2 cellular contexts compared by ENCODE assay signal in the genomic region with DNA sequence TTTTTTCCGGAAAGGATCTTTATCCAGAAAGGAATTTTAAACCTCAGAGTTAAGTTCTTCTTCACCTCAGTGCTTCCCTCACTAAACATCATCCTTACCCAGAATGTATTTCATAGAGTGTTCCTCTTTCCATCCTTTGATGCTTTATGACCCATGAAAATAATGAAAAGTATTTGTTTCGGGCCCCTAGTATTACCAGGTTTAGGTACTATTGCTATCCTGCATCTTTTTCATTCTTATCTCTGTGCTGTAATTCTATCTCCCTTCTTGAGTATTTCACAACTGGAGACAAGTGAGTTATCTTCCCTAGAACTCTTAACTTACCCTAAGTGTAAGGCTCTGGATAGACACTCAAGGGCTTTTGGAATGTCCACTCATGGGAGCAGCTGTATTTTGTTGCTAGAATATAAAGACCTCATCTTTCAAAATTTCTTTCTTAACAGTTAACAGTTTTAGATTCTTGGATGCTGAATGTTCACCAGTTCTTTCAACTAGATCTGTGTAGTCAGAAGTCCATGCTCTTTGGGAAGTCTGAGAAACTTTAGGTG.
TF ChIP-seq lines count a peak whose summit lies in the region.

No MANE protein-coding gene starts in this region.

TF ChIP-seq in GM23338, 12 proteins besides CTCF, POLR2A, EP300 and RAD21 (continues in another document):
- TF ChIP-seq ZNF331 (CRISPR knock-in tag; IDR thresholded peaks at IDR 0.05; ENCODE audit: low read depth): no peak
- TF ChIP-seq EZH2 (IDR thresholded peaks at IDR 0.05; ENCODE audit: low read depth, unreplicated experiment): no peak
- TF ChIP-seq JUNB (IDR thresholded peaks at IDR 0.05; ENCODE audit: unreplicated experiment): no peak
- TF ChIP-seq ETS1 (IDR thresholded peaks at IDR 0.05): no peak
- no peak for TF ChIP-seq STAT1 (IDR thresholded peaks at IDR 0.05; ENCODE audit: unreplicated experiment)
- TF ChIP-seq EZH2phosphoT487 (IDR thresholded peaks at IDR 0.05; ENCODE audit: unreplicated experiment): no peak
- TF ChIP-seq ZNF114 (CRISPR knock-in tag; IDR thresholded peaks at IDR 0.05): no peak
- TF ChIP-seq POLR2AphosphoS5 (IDR thresholded peaks at IDR 0.05; ENCODE audit: low read depth): no peak
- no peak for TF ChIP-seq CREB1 (CRISPR knock-in tag; IDR thresholded peaks at IDR 0.05; ENCODE audit: low read depth)
- TF ChIP-seq, protein P1, sequence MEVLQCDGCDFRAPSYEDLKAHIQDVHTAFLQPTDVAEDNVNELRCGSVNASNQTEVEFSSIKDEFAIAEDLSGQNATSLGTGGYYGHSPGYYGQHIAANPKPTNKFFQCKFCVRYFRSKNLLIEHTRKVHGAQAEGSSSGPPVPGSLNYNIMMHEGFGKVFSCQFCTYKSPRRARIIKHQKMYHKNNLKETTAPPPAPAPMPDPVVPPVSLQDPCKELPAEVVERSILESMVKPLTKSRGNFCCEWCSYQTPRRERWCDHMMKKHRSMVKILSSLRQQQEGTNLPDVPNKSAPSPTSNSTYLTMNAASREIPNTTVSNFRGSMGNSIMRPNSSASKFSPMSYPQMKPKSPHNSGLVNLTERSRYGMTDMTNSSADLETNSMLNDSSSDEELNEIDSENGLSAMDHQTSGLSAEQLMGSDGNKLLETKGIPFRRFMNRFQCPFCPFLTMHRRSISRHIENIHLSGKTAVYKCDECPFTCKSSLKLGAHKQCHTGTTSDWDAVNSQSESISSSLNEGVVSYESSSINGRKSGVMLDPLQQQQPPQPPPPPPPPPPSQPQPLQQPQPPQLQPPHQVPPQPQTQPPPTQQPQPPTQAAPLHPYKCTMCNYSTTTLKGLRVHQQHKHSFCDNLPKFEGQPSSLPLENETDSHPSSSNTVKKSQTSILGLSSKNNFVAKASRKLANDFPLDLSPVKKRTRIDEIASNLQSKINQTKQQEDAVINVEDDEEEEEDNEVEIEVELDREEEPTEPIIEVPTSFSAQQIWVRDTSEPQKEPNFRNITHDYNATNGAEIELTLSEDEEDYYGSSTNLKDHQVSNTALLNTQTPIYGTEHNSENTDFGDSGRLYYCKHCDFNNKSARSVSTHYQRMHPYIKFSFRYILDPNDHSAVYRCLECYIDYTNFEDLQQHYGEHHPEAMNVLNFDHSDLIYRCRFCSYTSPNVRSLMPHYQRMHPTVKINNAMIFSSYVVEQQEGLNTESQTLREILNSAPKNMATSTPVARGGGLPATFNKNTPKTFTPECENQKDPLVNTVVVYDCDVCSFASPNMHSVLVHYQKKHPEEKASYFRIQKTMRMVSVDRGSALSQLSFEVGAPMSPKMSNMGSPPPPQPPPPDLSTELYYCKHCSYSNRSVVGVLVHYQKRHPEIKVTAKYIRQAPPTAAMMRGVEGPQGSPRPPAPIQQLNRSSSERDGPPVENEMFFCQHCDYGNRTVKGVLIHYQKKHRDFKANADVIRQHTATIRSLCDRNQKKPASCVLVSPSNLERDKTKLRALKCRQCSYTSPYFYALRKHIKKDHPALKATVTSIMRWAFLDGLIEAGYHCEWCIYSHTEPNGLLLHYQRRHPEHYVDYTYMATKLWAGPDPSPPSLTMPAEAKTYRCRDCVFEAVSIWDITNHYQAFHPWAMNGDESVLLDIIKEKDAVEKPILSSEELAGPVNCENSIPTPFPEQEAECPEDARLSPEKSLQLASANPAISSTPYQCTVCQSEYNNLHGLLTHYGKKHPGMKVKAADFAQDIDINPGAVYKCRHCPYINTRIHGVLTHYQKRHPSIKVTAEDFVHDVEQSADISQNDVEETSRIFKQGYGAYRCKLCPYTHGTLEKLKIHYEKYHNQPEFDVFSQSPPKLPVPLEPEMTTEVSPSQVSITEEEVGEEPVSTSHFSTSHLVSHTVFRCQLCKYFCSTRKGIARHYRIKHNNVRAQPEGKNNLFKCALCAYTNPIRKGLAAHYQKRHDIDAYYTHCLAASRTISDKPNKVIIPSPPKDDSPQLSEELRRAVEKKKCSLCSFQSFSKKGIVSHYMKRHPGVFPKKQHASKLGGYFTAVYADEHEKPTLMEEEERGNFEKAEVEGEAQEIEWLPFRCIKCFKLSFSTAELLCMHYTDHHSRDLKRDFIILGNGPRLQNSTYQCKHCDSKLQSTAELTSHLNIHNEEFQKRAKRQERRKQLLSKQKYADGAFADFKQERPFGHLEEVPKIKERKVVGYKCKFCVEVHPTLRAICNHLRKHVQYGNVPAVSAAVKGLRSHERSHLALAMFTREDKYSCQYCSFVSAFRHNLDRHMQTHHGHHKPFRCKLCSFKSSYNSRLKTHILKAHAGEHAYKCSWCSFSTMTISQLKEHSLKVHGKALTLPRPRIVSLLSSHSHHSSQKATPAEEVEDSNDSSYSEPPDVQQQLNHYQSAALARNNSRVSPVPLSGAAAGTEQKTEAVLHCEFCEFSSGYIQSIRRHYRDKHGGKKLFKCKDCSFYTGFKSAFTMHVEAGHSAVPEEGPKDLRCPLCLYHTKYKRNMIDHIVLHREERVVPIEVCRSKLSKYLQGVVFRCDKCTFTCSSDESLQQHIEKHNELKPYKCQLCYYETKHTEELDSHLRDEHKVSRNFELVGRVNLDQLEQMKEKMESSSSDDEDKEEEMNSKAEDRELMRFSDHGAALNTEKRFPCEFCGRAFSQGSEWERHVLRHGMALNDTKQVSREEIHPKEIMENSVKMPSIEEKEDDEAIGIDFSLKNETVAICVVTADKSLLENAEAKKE (CRISPR knock-in tag; IDR thresholded peaks at IDR 0.05): no peak

TF ChIP-seq in endothelial cell of umbilical vein, 7 proteins besides CTCF, POLR2A, EP300 and RAD21:
- TF ChIP-seq JUN (IDR thresholded peaks at IDR 0.05; ENCODE audit: borderline replicate concordance, insufficient read depth, insufficient read length, low read depth): no peak
- TF ChIP-seq POLR2AphosphoS5 (IDR thresholded peaks at IDR 0.05; ENCODE audit: insufficient read depth, low read depth, low read length): no peak
- no peak for TF ChIP-seq FOS (IDR thresholded peaks at IDR 0.05; ENCODE audit: borderline replicate concordance, insufficient read depth, low read length)
- TF ChIP-seq MAX (IDR thresholded peaks at IDR 0.05; ENCODE audit: insufficient read depth, insufficient read length): no peak
- TF ChIP-seq EZH2 (IDR thresholded peaks at IDR 0.05; ENCODE audit: borderline replicate concordance, low read depth, low read length, severe bottlenecking): no peak
- no peak for TF ChIP-seq MYC (IDR thresholded peaks at IDR 0.05; ENCODE audit: low read depth, low read length)
- no peak for TF ChIP-seq GATA2 (IDR thresholded peaks at IDR 0.05; ENCODE audit: insufficient read depth, insufficient read length, low read depth, low read length)
